Comparison of ENCODE assay signal across 2 cellular contexts in genomic region chr12:122856999-122857671, GRCh38.
TF ChIP-seq lines count a peak whose summit lies in the region.

No MANE protein-coding gene starts in this region.

TF ChIP-seq in SK-N-SH, 30 proteins besides CTCF, POLR2A, EP300 and RAD21 (continued from another document):
- TF ChIP-seq REST (IDR thresholded peaks at IDR 0.05; ENCODE audit: low read depth, low read length) (no peak), PBX3 (IDR thresholded peaks at IDR 0.05) (no peak)

TF ChIP-seq in SK-N-SH treated with all-trans-retinoic acid at 6 μM for 48 hours, 23 proteins besides CTCF, POLR2A, EP300 and RAD21 (continued from another document):
- TF ChIP-seq PATZ1 (CRISPR knock-in tag; IDR thresholded peaks at IDR 0.05; ENCODE audit: borderline replicate concordance) (no peak), RARB (CRISPR knock-in tag; IDR thresholded peaks at IDR 0.05) (no peak), CREB5 (CRISPR knock-in tag; IDR thresholded peaks at IDR 0.05; ENCODE audit: low read depth) (no peak), TCF4 (CRISPR knock-in tag; IDR thresholded peaks at IDR 0.05; ENCODE audit: borderline replicate concordance) (no peak), ZNF8 (CRISPR knock-in tag; IDR thresholded peaks at IDR 0.05) (no peak), ESRRG (CRISPR knock-in tag; IDR thresholded peaks at IDR 0.05) (no peak), TSHZ2 (CRISPR knock-in tag; IDR thresholded peaks at IDR 0.05) (no peak), ZFP30 (CRISPR knock-in tag; IDR thresholded peaks at IDR 0.05) (no peak), ZC3H10 (CRISPR knock-in tag; IDR thresholded peaks at IDR 0.05) (no peak)
